Comparison of ENCODE assay signal across 10 cellular contexts in the genomic region with DNA sequence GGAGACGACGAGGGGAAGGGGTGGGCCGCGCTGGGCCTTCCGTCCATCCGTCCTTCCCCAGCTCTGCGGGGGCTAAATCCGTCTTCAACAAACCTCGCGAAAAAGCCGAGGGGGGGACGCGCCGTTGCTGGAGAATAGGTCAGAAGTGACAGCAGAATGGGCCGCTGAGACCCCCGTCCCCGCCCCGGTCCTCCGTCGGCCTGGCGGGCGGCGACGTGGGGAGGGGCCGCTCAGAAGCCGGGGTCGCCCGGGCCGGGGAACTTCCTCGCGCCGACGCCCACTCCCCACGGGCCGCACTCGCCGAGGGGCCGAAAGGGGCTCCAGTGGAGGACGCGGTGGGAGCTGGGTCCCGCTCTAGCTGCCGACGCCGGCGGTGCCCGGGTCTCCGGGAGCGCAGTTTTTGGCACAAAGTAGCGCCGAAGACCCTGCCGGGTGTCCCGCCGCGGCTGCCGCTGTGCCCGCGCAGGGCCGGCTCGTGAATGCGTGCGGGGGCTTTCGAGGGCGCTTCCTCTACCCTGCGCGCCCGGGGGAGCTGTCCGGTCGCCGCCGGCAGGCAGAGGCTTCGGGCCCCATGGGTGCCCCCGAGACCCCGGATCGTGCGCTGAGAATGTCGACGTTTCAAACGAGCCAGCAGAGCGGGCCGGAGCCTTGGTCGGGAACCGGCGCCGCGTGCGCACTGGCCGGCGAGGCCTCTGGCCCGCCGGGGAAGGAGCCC. TPM values are rescaled to one million over a fixed set of nuclear protein-coding genes. Genes with fewer than 3 reads are reported as not detected.
DNase-seq lines count a peak whose midpoint lies in the region; ATAC-seq and TF ChIP-seq lines count a peak whose summit lies in the region.
"Had no signal": no experiment of that assay in that cellular context is flagged by ENCODE, and none has a peak within 500 bp of the region (broad histone marks: within the 10 kb centered on the region; RNA-seq: fewer than 3 reads in every experiment).

No MANE protein-coding gene starts in this region.

- peak overlapping the region; percentile 100 for H3K27ac ChIP-seq in Panc1 (ENCODE audit: low read length)
- H3K27ac ChIP-seq in lung (ENCODE audit: low read depth in 1 of 2, low read length in 1 of 2): peak overlapping the region; percentile 84 to 94
- H3K27ac ChIP-seq in suprapubic skin: peak overlapping the region; percentile 97

- BruUV-seq in Panc1 (replicated peaks; lab: Mats Ljungman, UMichigan): no TSS peak

- no peaks in the 10 kb centered on the region for H3K9me3 ChIP-seq in Panc1 (ENCODE audit: control insufficient read depth, insufficient read depth, low read depth, low read length)
- H3K9me3 ChIP-seq in lung (ENCODE audit: control insufficient read depth in 2 of 2, insufficient read depth in 1 of 2, low read length in 1 of 2): no peaks in the 10 kb centered on the region
- no peaks in the 10 kb centered on the region for H3K9me3 ChIP-seq in suprapubic skin

- DNase-seq in Panc1 (ENCODE audit: low read depth, low spot score) (no peak), ecto neural progenitor cell (ENCODE audit: low spot score) (peak; percentile 72), lung (ENCODE audit: low spot score) (no peak), suprapubic skin (ENCODE audit: low spot score in 2 of 2) (no peak), dedifferentiated amniotic fluid mesenchymal stem cell (ENCODE audit: extremely low spot score) (no peak), H4 (ENCODE audit: low spot score) (no peak), erythroblast (lab: John Stamatoyannopoulos, UW) (no peak)
- DNase-seq: activated naive CD8-positive, alpha-beta T cell treated with anti-CD3 and anti-CD28 coated beads, Interleukin-2, amount 10 ng/mL, durations not matched to agents 7 days and 5 days; NCI-H1092 had no signal

- peak overlapping the region; percentile 84 to 100 for H3K4me3 ChIP-seq in Panc1 (ENCODE audit: low read depth in 2 of 2, low read length in 2 of 2)
- H3K4me3 ChIP-seq in lung: peak overlapping the region; percentile 32
- peak overlapping the region; percentile 86 for H3K4me3 ChIP-seq in suprapubic skin

- TF ChIP-seq CTCF in Panc1 (IDR thresholded peaks at IDR 0.05): no peak
- no peak for TF ChIP-seq CTCF in lung (IDR thresholded peaks at IDR 0.05; ENCODE audit: control extremely low read depth, extremely low read depth)
- TF ChIP-seq CTCF in suprapubic skin (IDR thresholded peaks at IDR 0.05): no peak

- WGBS in lung, 2 donors: 9 to 10% methylated on average over 48 to 90 of the region's 90 CpGs
- 21% methylated on average over 20 of the region's 90 CpGs for WGBS in suprapubic skin

- TF ChIP-seq POLR2A in suprapubic skin (IDR thresholded peaks at IDR 0.05) (no peak), erythroblast (IDR thresholded peaks at IDR 0.05; ENCODE audit: low read length) (no peak)

- ATAC-seq in Panc1 (no peak), lung (ENCODE audit: insufficient read depth, low FRiP score) (no peak), HG02973 (IDR thresholded peaks at IDR 0.05; ENCODE audit: unreplicated experiment) (no peak)

- H3K36me3 ChIP-seq in Panc1 (ENCODE audit: control insufficient read depth, insufficient read depth, low read length): peaks cover 14% of the 10 kb centered on the region; the same call in 1 of the 2 replicates
- no peaks in the 10 kb centered on the region for H3K36me3 ChIP-seq in lung (ENCODE audit: control insufficient read depth in 2 of 2, insufficient read depth in 2 of 2, low read length in 2 of 2)
- H3K36me3 ChIP-seq in suprapubic skin: no peaks in the 10 kb centered on the region

- intact Hi-C loops in Panc1 (cut with micrococcal nuclease; ENCODE audit: unreplicated experiment): no loop called here

- POLR2A ChIA-PET in Panc1 (lab: Charles Lee): interaction anchor here (0.7 kb wide), 1 partner anchor 157 kb away, joined by 5 read pairs; no protein-coding TSS in a partner anchor

- in situ Hi-C loops in Panc1 (cut with HindIII; ENCODE audit: low pct_unique_long_range_greater_than_20kb, low sequenced_read_pairs): no loop called here

- no peaks in the 10 kb centered on the region for H3K27me3 ChIP-seq in Panc1 (ENCODE audit: control insufficient read depth, insufficient read depth, low read length)
- no peaks in the 10 kb centered on the region for H3K27me3 ChIP-seq in lung (ENCODE audit: control insufficient read depth, insufficient read depth)
- H3K27me3 ChIP-seq in suprapubic skin: no peaks in the 10 kb centered on the region

- CTCF ChIA-PET in Panc1 (lab: Charles Lee): no interaction called here

- H3K4me1 ChIP-seq in Panc1 (ENCODE audit: control insufficient read depth, insufficient read depth, low read length) (peaks cover 51% of the 10 kb centered on the region), lung (ENCODE audit: control insufficient read depth in 2 of 2, insufficient read depth in 2 of 2, low read length in 2 of 2) (peaks cover 0 to 30% of the 10 kb centered on the region in 2 donors), suprapubic skin (peaks cover 68% of the 10 kb centered on the region)

- TF ChIP-seq EP300 in suprapubic skin (IDR thresholded peaks at IDR 0.05): no peak

RNA-seq across cellular contexts. Expression of a gene that starts 46.4 kb away (rescaled TPM):
- total RNA-seq in Panc1 (2021; ENCODE audit: unreplicated experiment): 188 TPM
- polyA plus RNA-seq in Panc1 (2012; ENCODE audit: insufficient read length): 144 TPM
- total RNA-seq in lung: 100 to 1,000 TPM in 1 of 2 donors, 10 to 100 TPM in 1; 56.0 to 127 TPM
- polyA plus RNA-seq in lung: 10 to 100 TPM; 69.6 to 95.3 TPM
- 10 to 100 TPM; 48.5 to 84.9 (median 69.4) TPM for total RNA-seq in suprapubic skin
- total RNA-seq in H4 (2014; rRNA removed; shearing (Covaris generic)): 40.9 and 67.3 TPM in 2 replicates

RNA-seq across cellular contexts. Expression of a gene that starts 53.8 kb away (rescaled TPM):
- total RNA-seq in Panc1 (2021; ENCODE audit: unreplicated experiment) (77.4 TPM), lung (10 to 100 TPM; 24.4 to 24.9 TPM), suprapubic skin (10 to 100 TPM in 2 of 4 donors, 1 to 10 TPM in 2; 4.5 to 19.3 (median 12.2) TPM)
- 129 TPM for polyA plus RNA-seq in Panc1 (2012; ENCODE audit: insufficient read length)
- polyA plus RNA-seq in lung: 10 to 100 TPM in 1 of 2 donors, 1 to 10 TPM in 1; 7.6 to 10.5 TPM
- total RNA-seq in H4 (2014; rRNA removed; shearing (Covaris generic)): 0.31 and 3.4 TPM in 2 replicates

Comparison
In these comparisons a context has a peak if more than half of its experiments do, and no peak if none do; other contexts are left out.
1. H3K4me3 ChIP-seq: peak in every context shown above with its lines; median percentile 92 in Panc1; 86 in suprapubic skin; 32 in lung.